ENCODE assay signal across 10 cellular contexts in the genomic region with DNA sequence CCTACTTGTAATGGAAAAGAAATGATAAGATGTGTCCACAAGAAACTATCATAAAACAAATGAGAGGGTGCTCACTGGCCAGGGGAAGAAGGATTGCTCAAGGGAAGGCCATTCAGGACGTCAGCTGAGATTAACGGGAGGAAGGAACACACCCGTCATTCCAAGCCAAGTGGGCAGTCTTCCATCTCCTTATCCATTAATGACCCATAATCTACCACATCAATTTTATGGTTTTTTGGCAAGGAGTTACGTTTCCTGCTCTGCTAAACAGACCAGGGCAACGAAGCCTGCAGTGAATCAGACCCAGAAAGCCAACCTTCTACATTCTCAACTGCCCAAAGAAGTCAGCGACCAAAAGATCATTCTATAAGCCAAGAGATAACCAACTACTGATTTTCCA. TPM values are rescaled to one million over a fixed set of nuclear protein-coding genes. Genes with fewer than 3 reads are reported as not detected.
DNase-seq lines count a peak whose midpoint lies in the region; TF ChIP-seq lines count a peak whose summit lies in the region.
"Had no signal": no experiment of that assay in that cellular context is flagged by ENCODE, and none has a peak within 500 bp of the region (broad histone marks: within the 10 kb centered on the region; RNA-seq: fewer than 3 reads in every experiment).

No MANE protein-coding gene starts in this region.

- H3K18ac ChIP-seq in mesenchymal stem cell (ENCODE audit: low read depth in 1 of 2, low read length in 2 of 2) = no peak overlapping the region

- no peak overlapping the region for H3K27ac Mint-ChIP-seq in glutamatergic neuron (ENCODE audit: unreplicated experiment)

- H3K27me3 Mint-ChIP-seq in glutamatergic neuron (ENCODE audit: unreplicated experiment) = no peaks in the 10 kb centered on the region

- H3K36me3 Mint-ChIP-seq in glutamatergic neuron (ENCODE audit: unreplicated experiment) = no peaks in the 10 kb centered on the region

- H3K79me1 ChIP-seq in mesenchymal stem cell (replicated peaks; ENCODE audit: low read length, poor library complexity, severe bottlenecking) = peaks cover 6% of the 10 kb centered on the region

- H3K9ac ChIP-seq in colonic mucosa (ENCODE audit: low read depth in 2 of 2, low read length in 2 of 2) (peak overlapping the region in 1 of 2 donors; percentile 27), mesenchymal stem cell (ENCODE audit: low read length) (peak overlapping the region; percentile 53)

- H4K91ac ChIP-seq in mesenchymal stem cell (ENCODE audit: low read length) = no peak overlapping the region

- TF ChIP-seq CTCF in AG10803 (conservative IDR thresholded peaks at IDR 0.05; ENCODE audit: low read length) = no peak
- TF ChIP-seq CTCF in colonic mucosa (IDR thresholded peaks at IDR 0.05) = no peak
- TF ChIP-seq CTCF in glutamatergic neuron (IDR thresholded peaks at IDR 0.05; ENCODE audit: partially characterized antibody, unreplicated experiment) = no peak

- no peak overlapping the region for H3K4me2 ChIP-seq in mesenchymal stem cell (ENCODE audit: low read length, poor library complexity, severe bottlenecking)

- no peak overlapping the region for H2AFZ ChIP-seq in mesenchymal stem cell (ENCODE audit: low read depth, low read length)

- H2BK120ac ChIP-seq in mesenchymal stem cell (ENCODE audit: low read depth, low read length) = no peak overlapping the region

- no peak overlapping the region for H2BK5ac ChIP-seq in mesenchymal stem cell (ENCODE audit: low read depth, low read length, poor library complexity, severe bottlenecking)

- no peak overlapping the region for H3K23ac ChIP-seq in mesenchymal stem cell (ENCODE audit: low read length in 2 of 2)

- H2AK5ac ChIP-seq in mesenchymal stem cell (ENCODE audit: low read length, severe bottlenecking) = no peak overlapping the region

- H3K27me3 ChIP-seq in colonic mucosa (no peaks in the 10 kb centered on the region), mesenchymal stem cell (ENCODE audit: control insufficient read depth in 1 of 2, insufficient read depth in 1 of 2, low read length in 2 of 2) (no peaks in the 10 kb centered on the region)

- intact Hi-C loops in colonic mucosa (cut with DNase I) = no loop called here

- H3K4me3 ChIP-seq in AG10803 (ENCODE audit: low read length) (no peak overlapping the region), colonic mucosa (no peak overlapping the region), mesenchymal stem cell (ENCODE audit: insufficient read depth in 1 of 2, low read depth in 1 of 2, low read length in 2 of 2) (peak overlapping the region in 1 of 2 experiments; percentile 26)

- 43% methylated on average over 6 of the region's 6 CpGs for WGBS in mesenchymal stem cell

- H2BK15ac ChIP-seq in mesenchymal stem cell (ENCODE audit: low read depth, poor library complexity, severe bottlenecking) = no peak overlapping the region

- peak; percentile 97 for DNase-seq in AG10803 (ENCODE audit: low read depth)
- DNase-seq in NCI-H1105 (lab: John Stamatoyannopoulos, UW) = peak; percentile 29
- peak; percentile 84 for DNase-seq in colonic mucosa
- DNase-seq in mesenchymal stem cell = peak; percentile 89
- DNase-seq in glutamatergic neuron = no peak
- DNase-seq in activated naive CD4-positive, alpha-beta T cell treated with anti-CD3 and anti-CD28 coated beads, Interleukin-2, amount 50 U/mL, for 16 hours = no peak
- DNase-seq in stimulated activated CD4-positive, alpha-beta T cell treated with anti-CD3 and anti-CD28 coated beads, Interleukin-12 subunit alpha, Interleukin-12 subunit beta, amount 100 ng/mL, for 4 hours = no peak
- DNase-seq in activated CD4-positive, CD25-positive, alpha-beta regulatory T cell treated with anti-CD3 and anti-CD28 coated beads, Interleukin-2, amount 50 U/mL, for 72 hours = no peak
- DNase-seq: NCI-H1436; stimulated activated CD4-positive, alpha-beta T cell treated with anti-CD3 and anti-CD28 coated beads, Interleukin-4, amount 100 ng/mL, for 4 hours had no signal

- no peaks in the 10 kb centered on the region for H3K9me3 Mint-ChIP-seq in glutamatergic neuron (ENCODE audit: unreplicated experiment)

- H3K36me3 ChIP-seq in colonic mucosa (no peaks in the 10 kb centered on the region), mesenchymal stem cell (ENCODE audit: control insufficient read depth in 1 of 2, insufficient read depth in 2 of 2, low read depth in 1 of 2, low read length in 2 of 2) (peaks cover 16 to 22% of the 10 kb centered on the region in 2 experiments)

- peaks cover 3% of the 10 kb centered on the region for H3K4me1 Mint-ChIP-seq in glutamatergic neuron (ENCODE audit: low read depth, unreplicated experiment)

- no peak overlapping the region for H3K4ac ChIP-seq in mesenchymal stem cell (ENCODE audit: low read depth in 1 of 2, low read length in 2 of 2)

- H4K8ac ChIP-seq in mesenchymal stem cell (ENCODE audit: low read length) = no peak overlapping the region

- no peak overlapping the region for H3K14ac ChIP-seq in mesenchymal stem cell (ENCODE audit: low read length in 2 of 2)

- H3K4me3 Mint-ChIP-seq in glutamatergic neuron (ENCODE audit: unreplicated experiment) = no peak overlapping the region

- H3K27ac ChIP-seq in colonic mucosa (peak overlapping the region; percentile 86), mesenchymal stem cell (ENCODE audit: low read length, poor library complexity, severe bottlenecking) (no peak overlapping the region)

- H3K4me1 ChIP-seq in colonic mucosa = peaks cover 11% of the 10 kb centered on the region
- no peaks in the 10 kb centered on the region for H3K4me1 ChIP-seq in mesenchymal stem cell (ENCODE audit: control insufficient read depth, insufficient read depth, low read depth, low read length)

- H3K9me3 ChIP-seq in colonic mucosa (no peaks in the 10 kb centered on the region), mesenchymal stem cell (ENCODE audit: control insufficient read depth, low read length) (no peaks in the 10 kb centered on the region)

- H2BK12ac ChIP-seq in mesenchymal stem cell (ENCODE audit: low read length in 2 of 2) = no peak overlapping the region

RNA-seq across cellular contexts. Expression of a gene that starts 25.1 kb away (rescaled TPM):
- total RNA-seq in colonic mucosa = 10 to 100 TPM; 70.4 to 76.7 TPM
- polyA plus RNA-seq in mesenchymal stem cell (2013, experiment 1 of 2) = 23.6 TPM
- polyA plus RNA-seq in mesenchymal stem cell (2013, experiment 2 of 2) = 28.1 TPM
- 37.5 TPM for total RNA-seq in glutamatergic neuron (ENCODE audit: unreplicated experiment)

Comparison
In these comparisons a context has a peak if more than half of its experiments do, and no peak if none do; other contexts are left out.
1. DNase-seq: peak in AG10803 (single experiment), NCI-H1105 (single experiment), colonic mucosa (single experiment) and mesenchymal stem cell (single experiment); none in glutamatergic neuron (single experiment), activated naive CD4-positive, alpha-beta T cell treated with anti-CD3 and anti-CD28 coated beads, Interleukin-2, amount 50 U/mL, for 16 hours (single experiment), stimulated activated CD4-positive, alpha-beta T cell treated with anti-CD3 and anti-CD28 coated beads, Interleukin-12 subunit alpha, Interleukin-12 subunit beta, amount 100 ng/mL, for 4 hours (single experiment) and activated CD4-positive, CD25-positive, alpha-beta regulatory T cell treated with anti-CD3 and anti-CD28 coated beads, Interleukin-2, amount 50 U/mL, for 72 hours (single experiment).